Comparison of ENCODE assay signal across 32 cellular contexts in the genomic region with DNA sequence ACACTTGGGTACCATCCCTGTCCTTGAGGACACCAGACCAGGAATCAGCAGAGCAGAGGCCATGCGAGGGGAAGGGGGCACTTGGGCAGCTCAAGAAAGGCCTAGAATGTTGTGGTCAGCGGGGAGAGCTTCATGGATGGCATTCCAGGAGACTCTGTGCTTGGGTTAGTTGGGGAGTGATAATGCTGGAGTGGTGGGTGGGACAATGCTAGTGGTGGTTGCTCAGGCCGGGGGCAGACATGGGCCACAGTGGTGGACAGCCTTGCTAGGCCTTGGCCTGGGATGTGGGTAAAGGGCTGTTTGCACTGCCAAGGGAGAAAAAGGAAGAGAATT. TPM values are rescaled to one million over a fixed set of nuclear protein-coding genes. Genes with fewer than 3 reads are reported as not detected.
DNase-seq lines count a peak whose midpoint lies in the region; ATAC-seq and TF ChIP-seq lines count a peak whose summit lies in the region.
"Had no signal": no experiment of that assay in that cellular context is flagged by ENCODE, and none has a peak within 500 bp of the region (broad histone marks: within the 10 kb centered on the region; RNA-seq: fewer than 3 reads in every experiment).

No MANE protein-coding gene starts in this region.

- H3K9me3 ChIP-seq in heart right ventricle (no peaks in the 10 kb centered on the region), neural progenitor cell (ENCODE audit: low read depth) (no peaks in the 10 kb centered on the region)
- H3K9me3 ChIP-seq: neutrophil, SJSA1, tibial nerve had no signal

- no peaks in the 10 kb centered on the region for H3K27me3 Mint-ChIP-seq in dendritic cell treated with granulocyte-macrophage colony-stimulating factor and Interleukin-4, amounts not matched to agents 40 ng/mL and 50 ng/mL, for 4 days
- H3K27me3 Mint-ChIP-seq in neural progenitor cell (ENCODE audit: insufficient read depth, low read depth) (peaks cover 2% of the 10 kb centered on the region), type B pancreatic cell (no peaks in the 10 kb centered on the region)
- H3K27me3 Mint-ChIP-seq in activated T-cell treated with anti-CD3 and anti-CD28 coated beads, Interleukin-2, amount 50 U/mL, for 4 hours (ENCODE audit: low read depth) = peaks cover 7% of the 10 kb centered on the region
- H3K27me3 Mint-ChIP-seq: activated CD8-positive, alpha-beta T cell treated with anti-CD3 and anti-CD28 coated beads for 36 hours had no signal

- H3K27ac ChIP-seq in heart right ventricle (peak overlapping the region; percentile 13 to 99 (median 71)), neural progenitor cell (no peak overlapping the region)
- H3K27ac ChIP-seq: HL-60, neutrophil, SJSA1 had no signal

- DNase-seq in heart right ventricle = no peak
- no peak for DNase-seq in Right ventricle myocardium inferior (ENCODE audit: missing footprints)
- DNase-seq in neural progenitor cell (ENCODE audit: low spot score) = no peak
- DNase-seq in type B pancreatic cell (ENCODE audit: extremely low spot score, unreplicated experiment) = no peak
- no peak for DNase-seq in amniotic stem cell (lab: John Stamatoyannopoulos, UW)
- DNase-seq in activated T-cell treated with anti-CD3 and anti-CD28 coated beads, Interleukin-2, amount 50 U/mL, for 4 hours = no peak
- DNase-seq: activated CD4-positive, alpha-beta T cell treated with anti-CD3 and anti-CD28 coated beads for 1 hour; activated CD8-positive, alpha-beta T cell treated with anti-CD3 and anti-CD28 coated beads for 36 hours; activated gamma-delta T cell; activated naive CD8-positive, alpha-beta T cell treated with anti-CD3 and anti-CD28 coated beads, Interleukin-2, amount 50 U/mL, for 24 hours; activated T-cell treated with anti-CD3 and anti-CD28 coated beads for 4 hours; AML-193; CD8-positive, alpha-beta memory T cell; DMS153; left colon; midbrain; NCI-H1048; NCI-H187; NCI-H2171 treated with DMSO at 0.1 percent for 48 hours; stimulated activated CD4-positive, alpha-beta T cell treated with anti-CD3 and anti-CD28 coated beads, Interleukin-4, amount 100 ng/mL, for 4 hours; stimulated activated naive CD4-positive, alpha-beta T cell had no signal

- TF ChIP-seq CTCF in heart right ventricle (IDR thresholded peaks at IDR 0.05) (no peak), neural progenitor cell (IDR thresholded peaks at IDR 0.05) (no peak), type B pancreatic cell (conservative IDR thresholded peaks at IDR 0.05) (no peak)

- peak overlapping the region; percentile 35 for H3K27ac Mint-ChIP-seq in dendritic cell treated with granulocyte-macrophage colony-stimulating factor and Interleukin-4, amounts not matched to agents 40 ng/mL and 50 ng/mL, for 4 days
- peak overlapping the region; percentile 61 for H3K27ac Mint-ChIP-seq in neural progenitor cell
- H3K27ac Mint-ChIP-seq in type B pancreatic cell = peak overlapping the region; percentile 75
- H3K27ac Mint-ChIP-seq: activated CD8-positive, alpha-beta T cell treated with anti-CD3 and anti-CD28 coated beads for 36 hours; activated naive CD8-positive, alpha-beta T cell treated with anti-CD3 and anti-CD28 coated beads, Interleukin-2, amount 50 U/mL, for 24 hours; CD8-positive, alpha-beta memory T cell had no signal

- H3K36me3 ChIP-seq in heart right ventricle (peaks cover 0 to 11% (median 0%) of the 10 kb centered on the region in 9 donors), neural progenitor cell (no peaks in the 10 kb centered on the region)
- H3K36me3 ChIP-seq: neutrophil, tibial nerve had no signal

- H3K4me1 ChIP-seq in heart right ventricle (peaks cover 47 to 100% (median 90%) of the 10 kb centered on the region in 9 donors), neural progenitor cell (peaks cover 12% of the 10 kb centered on the region)

- ATAC-seq in heart right ventricle (peak in 3 of 8 donors; percentile 1 to 4 (median 2)), Right ventricle myocardium inferior (no peak), HG03571 (IDR thresholded peaks at IDR 0.05; ENCODE audit: unreplicated experiment) (no peak)
- no peak for ATAC-seq in activated T-cell treated with anti-CD3 and anti-CD28 coated beads, Interleukin-2, amount 50 U/mL, for 4 hours
- ATAC-seq: activated CD8-positive, alpha-beta T cell treated with anti-CD3 and anti-CD28 coated beads for 36 hours; activated naive CD8-positive, alpha-beta T cell treated with anti-CD3 and anti-CD28 coated beads, Interleukin-2, amount 50 U/mL, for 24 hours; HCT116; left colon; Panc1 had no signal

- no peaks in the 10 kb centered on the region for H3K79me2 ChIP-seq in neural progenitor cell (ENCODE audit: low read depth)

- H3F3A ChIP-seq in neural progenitor cell (ENCODE audit: low read depth) = no peaks in the 10 kb centered on the region

- H3K4me1 Mint-ChIP-seq in dendritic cell treated with granulocyte-macrophage colony-stimulating factor and Interleukin-4, amounts not matched to agents 40 ng/mL and 50 ng/mL, for 4 days (ENCODE audit: low read depth) = peaks cover 57% of the 10 kb centered on the region
- H3K4me1 Mint-ChIP-seq in neural progenitor cell (peaks cover 28% of the 10 kb centered on the region), type B pancreatic cell (ENCODE audit: unreplicated experiment) (peaks cover 40% of the 10 kb centered on the region)
- no peaks in the 10 kb centered on the region for H3K4me1 Mint-ChIP-seq in activated T-cell treated with anti-CD3 and anti-CD28 coated beads, Interleukin-2, amount 50 U/mL, for 4 hours (ENCODE audit: low read depth)
- H3K4me1 Mint-ChIP-seq: activated naive CD8-positive, alpha-beta T cell treated with anti-CD3 and anti-CD28 coated beads, Interleukin-2, amount 50 U/mL, for 24 hours; CD8-positive, alpha-beta memory T cell had no signal

- WGBS in heart right ventricle, 2 donors = 94% methylated on average over 3 of the region's 3 CpGs

- no peak overlapping the region for H3K4me2 ChIP-seq in neural progenitor cell

- H3K4me3 ChIP-seq in heart right ventricle = no peak overlapping the region
- H3K4me3 ChIP-seq in neural progenitor cell = no peak overlapping the region
- H3K4me3 ChIP-seq: SJSA1, tibial nerve had no signal

- H2AFZ ChIP-seq in neural progenitor cell (replicated peaks) = no peak overlapping the region

- H4K20me1 ChIP-seq in neural progenitor cell (ENCODE audit: low read depth) = no peaks in the 10 kb centered on the region

- no peak overlapping the region for H3K9ac ChIP-seq in neural progenitor cell

- peaks cover 58% of the 10 kb centered on the region for H3K36me3 Mint-ChIP-seq in dendritic cell treated with granulocyte-macrophage colony-stimulating factor and Interleukin-4, amounts not matched to agents 40 ng/mL and 50 ng/mL, for 4 days (ENCODE audit: low read depth)
- H3K36me3 Mint-ChIP-seq in neural progenitor cell = no peaks in the 10 kb centered on the region
- H3K36me3 Mint-ChIP-seq in type B pancreatic cell = no peaks in the 10 kb centered on the region
- no peaks in the 10 kb centered on the region for H3K36me3 Mint-ChIP-seq in activated T-cell treated with anti-CD3 and anti-CD28 coated beads, Interleukin-2, amount 50 U/mL, for 4 hours (ENCODE audit: insufficient read depth)
- H3K36me3 Mint-ChIP-seq: CD8-positive, alpha-beta memory T cell had no signal

- H3K9me3 Mint-ChIP-seq in dendritic cell treated with granulocyte-macrophage colony-stimulating factor and Interleukin-4, amounts not matched to agents 40 ng/mL and 50 ng/mL, for 4 days = no peaks in the 10 kb centered on the region
- H3K9me3 Mint-ChIP-seq in neural progenitor cell (no peaks in the 10 kb centered on the region), type B pancreatic cell (no peaks in the 10 kb centered on the region)
- H3K9me3 Mint-ChIP-seq in activated T-cell treated with anti-CD3 and anti-CD28 coated beads, Interleukin-2, amount 50 U/mL, for 4 hours = no peaks in the 10 kb centered on the region
- H3K9me3 Mint-ChIP-seq: activated CD8-positive, alpha-beta T cell treated with anti-CD3 and anti-CD28 coated beads for 36 hours; activated naive CD8-positive, alpha-beta T cell treated with anti-CD3 and anti-CD28 coated beads, Interleukin-2, amount 50 U/mL, for 24 hours; CD8-positive, alpha-beta memory T cell had no signal

- intact Hi-C loops in heart right ventricle (cut with DNase I) (loop anchor here in 1 of 10 donors (5.0 kb wide), 1 partner anchor 36 kb away; no protein-coding TSS in a partner anchor), Right ventricle myocardium inferior (cut with DNase I) (loop anchor here (5.0 kb wide), 1 partner anchor 36 kb away; no protein-coding TSS in a partner anchor)
- intact Hi-C loops in dendritic cell treated with granulocyte-macrophage colony-stimulating factor and Interleukin-4, amounts not matched to agents 40 ng/mL and 50 ng/mL, for 4 days (cut with micrococcal nuclease) = no loop called here

- no peak overlapping the region for H3K4me3 Mint-ChIP-seq in dendritic cell treated with granulocyte-macrophage colony-stimulating factor and Interleukin-4, amounts not matched to agents 40 ng/mL and 50 ng/mL, for 4 days
- no peak overlapping the region for H3K4me3 Mint-ChIP-seq in neural progenitor cell
- H3K4me3 Mint-ChIP-seq in type B pancreatic cell = peak overlapping the region; percentile 70
- no peak overlapping the region for H3K4me3 Mint-ChIP-seq in activated T-cell treated with anti-CD3 and anti-CD28 coated beads, Interleukin-2, amount 50 U/mL, for 4 hours
- H3K4me3 Mint-ChIP-seq: activated CD8-positive, alpha-beta T cell treated with anti-CD3 and anti-CD28 coated beads for 36 hours; activated naive CD8-positive, alpha-beta T cell treated with anti-CD3 and anti-CD28 coated beads, Interleukin-2, amount 50 U/mL, for 24 hours; CD8-positive, alpha-beta memory T cell had no signal

- no peaks in the 10 kb centered on the region for H3K27me3 ChIP-seq in heart right ventricle
- H3K27me3 ChIP-seq in neural progenitor cell = no peaks in the 10 kb centered on the region
- H3K27me3 ChIP-seq: neutrophil, SJSA1, tibial nerve had no signal

RNA-seq across cellular contexts. Expression of gene MRAS, which starts 12.8 kb away (rescaled TPM):
- total RNA-seq in heart right ventricle (100 to 1,000 TPM; 221 to 381 (median 266) TPM), Right ventricle myocardium inferior (396 TPM), neural progenitor cell (ENCODE audit: low replicate concordance) (11.2 and 17.2 TPM in 2 replicates), type B pancreatic cell (ENCODE audit: low replicate concordance) (6.6 and 41.6 TPM in 2 replicates)
- 100 to 1,000 TPM in 1 of 2 donors, 10 to 100 TPM in 1; 78.6 to 128 TPM for polyA plus RNA-seq in heart right ventricle
- under 1 TPM; 0.19 to 0.56 (median 0.34) TPM for total RNA-seq in activated T-cell treated with anti-CD3 and anti-CD28 coated beads, Interleukin-2, amount 50 U/mL, for 4 hours
- total RNA-seq: T-helper 1 cell treated with Interleukin-12 subunit alpha and Interleukin-12 subunit beta and Interleukin-4 antibody, amounts not matched to agents 30 ng/mL and 1 ng/mL, for 36 hours had no signal

RNA-seq across cellular contexts. Expression of gene NME9, which starts 31.5 kb away (rescaled TPM):
- under 1 TPM in 1 of 10 donors, not detected in 9; 0.44 TPM for total RNA-seq in heart right ventricle
- polyA plus RNA-seq in heart right ventricle = under 1 TPM in 1 of 2 donors, not detected in 1; 0.15 TPM
- not detected for total RNA-seq in Right ventricle myocardium inferior
- total RNA-seq in neural progenitor cell (ENCODE audit: low replicate concordance) = 1.1 and 2.2 TPM in 2 replicates
- total RNA-seq in type B pancreatic cell (ENCODE audit: low replicate concordance) = 0.40 and 3.7 TPM in 2 replicates
- not detected for total RNA-seq in activated T-cell treated with anti-CD3 and anti-CD28 coated beads, Interleukin-2, amount 50 U/mL, for 4 hours
- total RNA-seq: A172; bronchial epithelial cell; CD8-positive, alpha-beta memory T cell; T-helper 1 cell treated with Interleukin-12 subunit alpha and Interleukin-12 subunit beta and Interleukin-4 antibody, amounts not matched to agents 30 ng/mL and 1 ng/mL, for 36 hours; tibial nerve had no signal
